8 cellular contexts compared by ENCODE assay signal in genomic region chr5:150672237-150672883, GRCh38. TPM values are rescaled to one million over a fixed set of nuclear protein-coding genes. Genes with fewer than 3 reads are reported as not detected.
DNase-seq lines count a peak whose midpoint lies in the region; ATAC-seq and TF ChIP-seq lines count a peak whose summit lies in the region.

No MANE protein-coding gene starts in this region.

- TF ChIP-seq CTCF in endothelial cell (IDR thresholded peaks at IDR 0.05; ENCODE audit: unreplicated experiment) (no peak), type B pancreatic cell (conservative IDR thresholded peaks at IDR 0.05) (no peak)

- intact Hi-C loops in Right ventricle myocardium inferior (cut with DNase I) (loop anchor here (5.0 kb wide), 1 partner anchor 110 kb away; no protein-coding TSS in a partner anchor), cardiac septum (cut with DNase I) (loop anchor here (2.0 kb wide), 1 partner anchor 14 kb away; no protein-coding TSS in a partner anchor)

- no peaks in the 10 kb centered on the region for H3K9me3 ChIP-seq in mucosa of stomach (ENCODE audit: control insufficient read depth, low read length)

- ATAC-seq in Right ventricle myocardium inferior, result peak; percentile 17

- peaks cover 23% of the 10 kb centered on the region for H3K4me1 Mint-ChIP-seq in endothelial cell (ENCODE audit: unreplicated experiment)
- H3K4me1 Mint-ChIP-seq in type B pancreatic cell (ENCODE audit: unreplicated experiment), result peaks cover 26% of the 10 kb centered on the region

- peak overlapping the region; percentile 61 for H3K27ac Mint-ChIP-seq in endothelial cell (ENCODE audit: unreplicated experiment)
- no peak overlapping the region for H3K27ac Mint-ChIP-seq in type B pancreatic cell

- peaks cover 32% of the 10 kb centered on the region for H3K27me3 ChIP-seq in mucosa of stomach (ENCODE audit: control insufficient read depth, insufficient read depth, low read length)

- H3K36me3 ChIP-seq in mucosa of stomach (ENCODE audit: control insufficient read depth, insufficient read depth, low read length), result no peaks in the 10 kb centered on the region

- peak overlapping the region; percentile 47 for H3K9ac ChIP-seq in mucosa of stomach (ENCODE audit: low read length)

- peak overlapping the region; percentile 36 for H3K4me3 ChIP-seq in mucosa of stomach (ENCODE audit: low read length)

- peaks cover 11% of the 10 kb centered on the region for H3K36me3 Mint-ChIP-seq in endothelial cell (ENCODE audit: low read depth, unreplicated experiment)
- peaks cover under 1% of the 10 kb centered on the region for H3K36me3 Mint-ChIP-seq in type B pancreatic cell

- peaks cover 14% of the 10 kb centered on the region for H3K27me3 Mint-ChIP-seq in endothelial cell (ENCODE audit: unreplicated experiment)
- H3K27me3 Mint-ChIP-seq in type B pancreatic cell, result peaks cover 23% of the 10 kb centered on the region

- H3K4me3 Mint-ChIP-seq in endothelial cell (ENCODE audit: unreplicated experiment), result peak overlapping the region; percentile 91
- peak overlapping the region; percentile 86 for H3K4me3 Mint-ChIP-seq in type B pancreatic cell

- H3K9me3 Mint-ChIP-seq in endothelial cell (ENCODE audit: unreplicated experiment) (no peaks in the 10 kb centered on the region), type B pancreatic cell (no peaks in the 10 kb centered on the region)

- peaks cover 12% of the 10 kb centered on the region for H3K4me1 ChIP-seq in mucosa of stomach (ENCODE audit: control insufficient read depth, insufficient read depth, low read length)

- DNase-seq in Right ventricle myocardium inferior (ENCODE audit: missing footprints) (no peak), cardiac septum (ENCODE audit: low spot score) (no peak), UCSD-AML1 (lab: John Stamatoyannopoulos, UW; ENCODE audit: unreplicated experiment) (peak; percentile 69), endothelial cell (ENCODE audit: low spot score) (peak; percentile 64), type B pancreatic cell (ENCODE audit: extremely low spot score, unreplicated experiment) (peak; percentile 76), midbrain (lab: John Stamatoyannopoulos, UW) (no peak), NCI-H187 treated with DMSO at 0.1 percent for 48 hours (lab: John Stamatoyannopoulos, UW) (no peak)

RNA-seq across cellular contexts. Expression of gene MYOZ3, which starts 11.3 kb away (rescaled TPM):
- 5.5 TPM for total RNA-seq in Right ventricle myocardium inferior
- 10.0 TPM for total RNA-seq in cardiac septum
- total RNA-seq in endothelial cell (ENCODE audit: unreplicated experiment), result 12.0 TPM
- total RNA-seq in type B pancreatic cell (ENCODE audit: low replicate concordance), result 0.17 and 6.1 TPM in 2 replicates

RNA-seq across cellular contexts. Expression of gene RBM22, which starts 28.5 kb away (rescaled TPM):
- total RNA-seq in Right ventricle myocardium inferior (30.5 TPM), cardiac septum (33.8 TPM), endothelial cell (ENCODE audit: unreplicated experiment) (54.5 TPM), type B pancreatic cell (ENCODE audit: low replicate concordance) (49.2 and 65.8 TPM in 2 replicates)

RNA-seq across cellular contexts. Expression of gene SYNPO, which starts 31.9 kb away (rescaled TPM):
- total RNA-seq in Right ventricle myocardium inferior (587 TPM), cardiac septum (829 TPM), endothelial cell (ENCODE audit: unreplicated experiment) (94.3 TPM), type B pancreatic cell (ENCODE audit: low replicate concordance) (2.8 and 24.5 TPM in 2 replicates)

Comparison
In these comparisons a context has a peak if more than half of its experiments do, and no peak if none do; other contexts are left out.
1. DNase-seq: peak in UCSD-AML1 (single experiment), endothelial cell (single experiment) and type B pancreatic cell (single experiment); none in Right ventricle myocardium inferior (single experiment), cardiac septum (single experiment), midbrain (single experiment) and NCI-H187 treated with DMSO at 0.1 percent for 48 hours (single experiment).